In genomic region chr6:135651964-135652755, GRCh38 we compare ENCODE assay signal across 9 cellular contexts.
DNase-seq lines count a peak whose midpoint lies in the region; ATAC-seq and TF ChIP-seq lines count a peak whose summit lies in the region.
"Had no signal": no experiment of that assay in that cellular context is flagged by ENCODE, and none has a peak within 500 bp of the region (broad histone marks: within the 10 kb centered on the region; RNA-seq: fewer than 3 reads in every experiment).

No MANE protein-coding gene starts in this region.

- peaks cover 56% of the 10 kb centered on the region for H3K9me3 Mint-ChIP-seq in T-helper 1 cell treated with Interleukin-12 subunit alpha and Interleukin-12 subunit beta and Interleukin-4 antibody, amounts not matched to agents 30 μg/mL and 1 μg/mL, for 36 hours
- H3K9me3 Mint-ChIP-seq in IgD-negative memory B cell (peaks cover 0 to 11% (median 6%) of the 10 kb centered on the region in 3 donors), natural killer cell (peaks cover 0 to 2% of the 10 kb centered on the region in 2 donors)

- H3K27ac ChIP-seq in SK-N-SH (ENCODE audit: low read depth in 2 of 2, low read length in 1 of 2) = no peak overlapping the region

- no peaks in the 10 kb centered on the region for H3F3A ChIP-seq in SK-N-SH (replicated peaks; ENCODE audit: insufficient read depth)

- H3K9me2 ChIP-seq in SK-N-SH = no peaks in the 10 kb centered on the region

- H3K4me3 Mint-ChIP-seq in T-helper 1 cell treated with Interleukin-12 subunit alpha and Interleukin-12 subunit beta and Interleukin-4 antibody, amounts not matched to agents 30 μg/mL and 1 μg/mL, for 36 hours = no peak overlapping the region
- H3K4me3 Mint-ChIP-seq in IgD-negative memory B cell (peak overlapping the region; percentile 27 to 81 (median 53)), natural killer cell (peak overlapping the region; percentile 58)

- no peaks in the 10 kb centered on the region for H4K20me1 ChIP-seq in SK-N-SH (ENCODE audit: insufficient read depth)

- no peak overlapping the region for H3K4me3 ChIP-seq in SK-N-SH (ENCODE audit: low read depth in 2 of 2, low read length in 1 of 2)

- no peak for TF ChIP-seq RAD21 in SK-N-SH (IDR thresholded peaks at IDR 0.05; ENCODE audit: low read length)

- intact Hi-C loops in natural killer cell (cut with micrococcal nuclease) = loop anchor here (10.0 kb wide), 1 partner anchor 117 kb away; no protein-coding TSS in a partner anchor

- CTCF ChIA-PET in SK-N-SH (lab: Yijun Ruan, JAX) = no interaction called here

- TF ChIP-seq CTCF in natural killer cell (IDR thresholded peaks at IDR 0.05) = no peak
- TF ChIP-seq CTCF in SK-N-SH (IDR thresholded peaks at IDR 0.05) = no peak

- H3K4me1 Mint-ChIP-seq in T-helper 1 cell treated with Interleukin-12 subunit alpha and Interleukin-12 subunit beta and Interleukin-4 antibody, amounts not matched to agents 30 μg/mL and 1 μg/mL, for 36 hours (ENCODE audit: low read depth) = peaks cover 6% of the 10 kb centered on the region
- H3K4me1 Mint-ChIP-seq in IgD-negative memory B cell = peaks cover 6 to 11% (median 11%) of the 10 kb centered on the region in 3 donors
- peaks cover 19 to 21% of the 10 kb centered on the region in 2 donors for H3K4me1 Mint-ChIP-seq in natural killer cell

- H3K9me3 ChIP-seq in SK-N-SH = no peaks in the 10 kb centered on the region

- H3K36me3 Mint-ChIP-seq in T-helper 1 cell treated with Interleukin-12 subunit alpha and Interleukin-12 subunit beta and Interleukin-4 antibody, amounts not matched to agents 30 μg/mL and 1 μg/mL, for 36 hours (ENCODE audit: low read depth) = peaks cover 31% of the 10 kb centered on the region
- H3K36me3 Mint-ChIP-seq in IgD-negative memory B cell (no peaks in the 10 kb centered on the region), natural killer cell (peaks cover 8% of the 10 kb centered on the region)

- no peak overlapping the region for H3K9ac ChIP-seq in SK-N-SH

- H3K79me2 ChIP-seq in SK-N-SH (ENCODE audit: insufficient read depth) = no peaks in the 10 kb centered on the region

- H3K27me3 Mint-ChIP-seq in T-helper 1 cell treated with Interleukin-12 subunit alpha and Interleukin-12 subunit beta and Interleukin-4 antibody, amounts not matched to agents 30 μg/mL and 1 μg/mL, for 36 hours (ENCODE audit: low read depth) = no peaks in the 10 kb centered on the region
- no peaks in the 10 kb centered on the region for H3K27me3 Mint-ChIP-seq in IgD-negative memory B cell
- H3K27me3 Mint-ChIP-seq in natural killer cell (ENCODE audit: low read depth in 2 of 2) = no peaks in the 10 kb centered on the region

- H3K27me3 ChIP-seq in SK-N-SH (ENCODE audit: insufficient read depth) = no peaks in the 10 kb centered on the region

- no peak for TF ChIP-seq EP300 in SK-N-SH (IDR thresholded peaks at IDR 0.05; ENCODE audit: borderline replicate concordance in 1 of 2, low read depth in 1 of 2, low read length in 1 of 2)

- ATAC-seq in HG02642 (IDR thresholded peaks at IDR 0.05; ENCODE audit: poor library complexity, unreplicated experiment) = peak; percentile 94
- ATAC-seq in natural killer cell = peak; percentile 49 to 82 (median 57)

- no peaks in the 10 kb centered on the region for H3K4me1 ChIP-seq in SK-N-SH (ENCODE audit: control insufficient read depth in 1 of 2, insufficient read depth in 2 of 2, low read depth in 1 of 2, low read length in 1 of 2)

- H3K4me2 ChIP-seq in SK-N-SH = no peak overlapping the region

- 70% methylated on average over 7 of the region's 7 CpGs for WGBS in SK-N-SH (ENCODE audit: low lambda C conversion rate)

- H3K36me3 ChIP-seq in SK-N-SH (replicated peaks in 1 of 2; ENCODE audit: control insufficient read depth in 1 of 2, insufficient read depth in 2 of 2, low read length in 1 of 2) = no peaks in the 10 kb centered on the region

- H3K27ac Mint-ChIP-seq in T-helper 1 cell treated with Interleukin-12 subunit alpha and Interleukin-12 subunit beta and Interleukin-4 antibody, amounts not matched to agents 30 μg/mL and 1 μg/mL, for 36 hours = peak overlapping the region; percentile 64
- H3K27ac Mint-ChIP-seq in IgD-negative memory B cell (peak overlapping the region in 1 of 3 donors; percentile 19), natural killer cell (peak overlapping the region; percentile 71 to 79)

- DNase-seq in T-helper 1 cell = no peak
- DNase-seq in natural killer cell = no peak
- DNase-seq in NCI-H146 (lab: John Stamatoyannopoulos, UW) = no peak
- no peak for DNase-seq in midbrain (lab: John Stamatoyannopoulos, UW)
- DNase-seq in SK-N-SH = no peak
- DNase-seq: NCI-H524 had no signal

- no peak overlapping the region for H2AFZ ChIP-seq in SK-N-SH (ENCODE audit: low read depth)

- POLR2A ChIA-PET in SK-N-SH (lab: Yijun Ruan, JAX) = no interaction called here

TF ChIP-seq in SK-N-SH, 30 proteins besides CTCF, POLR2A, EP300 and RAD21:
- TF ChIP-seq ELF1 (IDR thresholded peaks at IDR 0.05) (no peak), TAF1 (IDR thresholded peaks at IDR 0.05; ENCODE audit: borderline replicate concordance, low read depth, low read length) (no peak), POLR2AphosphoS5 (IDR thresholded peaks at IDR 0.05; ENCODE audit: low read depth, low read length) (no peak), IRF3 (IDR thresholded peaks at IDR 0.05; ENCODE audit: low read depth, low read length) (no peak), NRF1 (IDR thresholded peaks at IDR 0.05; ENCODE audit: low read depth, low read length) (no peak)
